2 cellular contexts compared by ENCODE assay signal in the genomic region with DNA sequence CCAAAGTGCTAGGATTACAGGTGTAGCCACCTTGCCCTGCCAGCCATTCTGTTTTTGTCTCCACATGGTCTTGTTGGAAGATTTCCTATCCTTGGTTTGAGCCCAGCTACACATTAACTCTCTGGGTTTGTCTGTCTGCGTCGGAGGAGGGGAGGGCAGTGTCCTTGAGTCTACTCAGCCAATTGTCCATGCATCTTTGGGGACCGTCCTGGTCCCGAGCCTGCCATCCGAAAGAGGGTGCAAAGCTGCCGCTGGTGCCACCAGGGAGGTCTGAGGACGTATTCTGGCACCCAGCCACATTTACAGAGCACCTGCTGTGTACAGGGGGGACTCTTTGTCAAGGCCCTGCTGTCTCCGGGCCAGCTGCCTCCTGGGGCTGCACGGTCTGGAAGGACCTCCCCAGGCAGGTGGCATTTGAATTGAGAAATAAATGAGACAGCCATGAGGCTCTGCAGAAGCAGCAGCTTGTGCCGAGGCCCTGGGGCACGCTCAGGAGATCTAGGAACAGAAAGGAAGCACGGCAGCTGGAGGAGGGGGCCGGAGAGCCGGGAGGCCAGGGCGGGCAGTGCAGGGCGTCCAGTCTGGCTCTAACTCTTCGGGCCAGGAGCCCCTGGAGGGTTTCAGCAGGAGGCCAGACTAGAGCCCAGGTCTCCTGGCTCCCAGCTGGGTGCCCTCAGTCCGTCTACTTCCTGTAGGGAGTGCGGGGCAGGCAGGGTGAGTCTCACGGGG.
TF ChIP-seq lines count a peak whose summit lies in the region.

No MANE protein-coding gene starts in this region.

TF ChIP-seq in Ishikawa, 13 proteins besides CTCF, POLR2A, EP300 and RAD21:
- TF ChIP-seq TCF12 (IDR thresholded peaks at IDR 0.05; ENCODE audit: low read depth) (0 out of 2 replicates have a peak, but pooled peaks have one; percentile 18), TEAD4 (IDR thresholded peaks at IDR 0.05) (no peak), MAX (IDR thresholded peaks at IDR 0.05) (no peak), FOXM1 (IDR thresholded peaks at IDR 0.05; ENCODE audit: borderline replicate concordance, low read depth) (no peak), NFIC (IDR thresholded peaks at IDR 0.05) (peak; percentile 32; the same call in 1 of the 2 replicates)

TF ChIP-seq in GM12878, 131 proteins besides CTCF, POLR2A, EP300 and RAD21:
- peak; percentile 22; the same call in 1 of the 2 replicates for TF ChIP-seq POLR2AphosphoS5 (IDR thresholded peaks at IDR 0.05; ENCODE audit: low read length)
- TF ChIP-seq SRF (IDR thresholded peaks at IDR 0.05; ENCODE audit: low read depth in 2 of 2, low read length in 2 of 2): no peak
- TF ChIP-seq POLR2AphosphoS2 (IDR thresholded peaks at IDR 0.05; ENCODE audit: low read depth, low read length): 0 out of 2 replicates have a peak, but pooled peaks have one; percentile 10
